In the genomic region with DNA sequence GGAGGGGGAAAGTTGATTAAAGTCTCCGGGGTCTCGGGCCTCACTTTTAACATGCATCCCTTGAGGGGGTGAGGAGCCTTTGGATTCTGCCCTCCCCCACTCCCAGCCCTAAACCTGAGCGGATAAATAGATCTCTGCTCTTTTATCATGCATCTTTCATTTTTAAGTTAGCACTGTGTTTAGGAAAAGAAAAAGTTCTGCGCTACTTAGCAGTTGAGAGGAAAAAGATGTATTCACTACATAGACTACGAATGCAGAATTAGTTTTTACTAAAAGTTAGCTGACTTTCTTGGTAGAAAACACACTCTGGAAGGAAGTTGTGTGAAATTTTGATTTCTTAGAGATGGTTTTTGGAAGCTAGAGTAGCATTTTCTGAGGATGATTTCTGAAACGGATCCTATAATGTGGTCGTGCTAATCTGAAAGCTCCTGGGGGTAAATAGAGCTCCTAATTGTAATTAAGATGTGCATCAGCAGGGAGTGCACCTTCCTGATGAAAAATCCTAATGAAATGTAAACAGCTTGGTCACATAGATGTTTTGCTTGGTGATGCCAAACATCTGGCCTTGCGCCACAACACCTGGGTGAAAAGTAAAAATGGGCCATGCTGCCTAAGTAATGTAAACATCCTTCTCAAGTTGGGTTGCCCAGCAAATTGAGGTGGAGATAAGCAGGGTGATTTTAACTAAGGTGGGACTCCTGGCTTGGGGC, we compare ENCODE assay signal across 8 cellular contexts. TPM values are rescaled to one million over a fixed set of nuclear protein-coding genes. Genes with fewer than 3 reads are reported as not detected.
DNase-seq lines count a peak whose midpoint lies in the region; TF ChIP-seq lines count a peak whose summit lies in the region.

No MANE protein-coding gene starts in this region.

- TF ChIP-seq EP300 in stomach (IDR thresholded peaks at IDR 0.05): no peak

- DNase-seq in T-helper 1 cell: no peak
- no peak for DNase-seq in activated naive CD8-positive, alpha-beta T cell treated with anti-CD3 and anti-CD28 coated beads for 36 hours
- DNase-seq in immature natural killer cell: no peak
- DNase-seq in stomach: peak; percentile 49
- DNase-seq in HAP-1 (ENCODE audit: low spot score in 2 of 2): no peak
- DNase-seq in SHP77 (lab: John Stamatoyannopoulos, UW): no peak
- DNase-seq in NCI-H2227 (lab: John Stamatoyannopoulos, UW; ENCODE audit: unreplicated experiment): no peak

- intact Hi-C loops in stomach (cut with DNase I; ENCODE audit: low total_unique reads): no loop called here

- in situ Hi-C loops in HAP-1 (cut with MboI; ENCODE audit: low sequenced_read_pairs): no loop called here

- TF ChIP-seq POLR2A in stomach (IDR thresholded peaks at IDR 0.05): no peak

- H3K4me3 ChIP-seq in stomach (peak overlapping the region; percentile 74 to 88 (median 80)), HAP-1 (no peak overlapping the region; the same call in 1 of the 2 replicates)

- no peak for TF ChIP-seq CTCF in stomach (IDR thresholded peaks at IDR 0.05)

- peaks cover 14% of the 10 kb centered on the region for H3K4me1 Mint-ChIP-seq in T-helper 1 cell treated with Interleukin-12 subunit alpha and Interleukin-12 subunit beta and Interleukin-4 antibody, amounts not matched to agents 30 μg/mL and 1 μg/mL, for 36 hours (ENCODE audit: low read depth)
- peaks cover 15% of the 10 kb centered on the region for H3K4me1 Mint-ChIP-seq in activated naive CD8-positive, alpha-beta T cell treated with anti-CD3 and anti-CD28 coated beads for 36 hours
- H3K4me1 Mint-ChIP-seq in immature natural killer cell: peaks cover 15 to 22% of the 10 kb centered on the region in 2 donors

- peaks cover 77% of the 10 kb centered on the region for H3K27me3 Mint-ChIP-seq in T-helper 1 cell treated with Interleukin-12 subunit alpha and Interleukin-12 subunit beta and Interleukin-4 antibody, amounts not matched to agents 30 μg/mL and 1 μg/mL, for 36 hours (ENCODE audit: low read depth)
- peaks cover 80% of the 10 kb centered on the region for H3K27me3 Mint-ChIP-seq in activated naive CD8-positive, alpha-beta T cell treated with anti-CD3 and anti-CD28 coated beads for 36 hours
- peaks cover 13 to 31% (median 23%) of the 10 kb centered on the region in 3 donors for H3K27me3 Mint-ChIP-seq in immature natural killer cell (ENCODE audit: low read depth in 3 of 3)

- 17 to 29% (median 19%) methylated on average over 8 of the region's 8 CpGs for WGBS in stomach, 5 donors

- H3K27ac ChIP-seq in stomach: peak overlapping the region; percentile 89 to 95 (median 92)

- H3K27ac Mint-ChIP-seq in T-helper 1 cell treated with Interleukin-12 subunit alpha and Interleukin-12 subunit beta and Interleukin-4 antibody, amounts not matched to agents 30 μg/mL and 1 μg/mL, for 36 hours: no peak overlapping the region
- no peak overlapping the region for H3K27ac Mint-ChIP-seq in activated naive CD8-positive, alpha-beta T cell treated with anti-CD3 and anti-CD28 coated beads for 36 hours
- no peak overlapping the region for H3K27ac Mint-ChIP-seq in immature natural killer cell

- H3K27me3 ChIP-seq in stomach (peaks cover 0 to 21% (median 5%) of the 10 kb centered on the region in 3 donors), HAP-1 (ENCODE audit: low read depth) (peaks cover 45% of the 10 kb centered on the region)

- H3K4me3 Mint-ChIP-seq in T-helper 1 cell treated with Interleukin-12 subunit alpha and Interleukin-12 subunit beta and Interleukin-4 antibody, amounts not matched to agents 30 μg/mL and 1 μg/mL, for 36 hours: peak overlapping the region; percentile 72
- peak overlapping the region; percentile 59 for H3K4me3 Mint-ChIP-seq in activated naive CD8-positive, alpha-beta T cell treated with anti-CD3 and anti-CD28 coated beads for 36 hours
- H3K4me3 Mint-ChIP-seq in immature natural killer cell: peak overlapping the region; percentile 43 to 69 (median 62)

- H3K9me3 Mint-ChIP-seq in T-helper 1 cell treated with Interleukin-12 subunit alpha and Interleukin-12 subunit beta and Interleukin-4 antibody, amounts not matched to agents 30 μg/mL and 1 μg/mL, for 36 hours: no peaks in the 10 kb centered on the region
- H3K9me3 Mint-ChIP-seq in activated naive CD8-positive, alpha-beta T cell treated with anti-CD3 and anti-CD28 coated beads for 36 hours: no peaks in the 10 kb centered on the region
- H3K9me3 Mint-ChIP-seq in immature natural killer cell: peaks cover 0 to 1% (median 0%) of the 10 kb centered on the region in 6 donors

- no peaks in the 10 kb centered on the region for H3K36me3 Mint-ChIP-seq in T-helper 1 cell treated with Interleukin-12 subunit alpha and Interleukin-12 subunit beta and Interleukin-4 antibody, amounts not matched to agents 30 μg/mL and 1 μg/mL, for 36 hours (ENCODE audit: low read depth)
- no peaks in the 10 kb centered on the region for H3K36me3 Mint-ChIP-seq in activated naive CD8-positive, alpha-beta T cell treated with anti-CD3 and anti-CD28 coated beads for 36 hours
- peaks cover 0 to 6% (median 4%) of the 10 kb centered on the region in 3 donors for H3K36me3 Mint-ChIP-seq in immature natural killer cell

- H3K36me3 ChIP-seq in stomach (no peaks in the 10 kb centered on the region), HAP-1 (replicated peaks) (no peaks in the 10 kb centered on the region)

- H3K4me1 ChIP-seq in stomach (peaks cover 32 to 77% (median 53%) of the 10 kb centered on the region in 4 donors), HAP-1 (no peaks in the 10 kb centered on the region)

- H3K9me3 ChIP-seq in stomach: no peaks in the 10 kb centered on the region
- no peaks in the 10 kb centered on the region for H3K9me3 ChIP-seq in HAP-1

RNA-seq across cellular contexts. Expression of a gene that starts 1.8 kb away (rescaled TPM):
- not detected for total RNA-seq in activated naive CD8-positive, alpha-beta T cell treated with anti-CD3 and anti-CD28 coated beads for 36 hours
- polyA plus RNA-seq in immature natural killer cell (1 to 10 TPM; 1.1 to 3.3 (median 1.2) TPM), stomach (1 to 10 TPM; 1.4 to 2.3 (median 2.2) TPM)
- 10 to 100 TPM; 14.5 to 37.3 (median 33.5) TPM for total RNA-seq in stomach

Comparison
In these comparisons a context has a peak if more than half of its experiments do, and no peak if none do; other contexts are left out.
1. RNA of a gene that starts 1.8 kb away (total RNA-seq): 14.5 to 37.3 TPM in stomach; not detected in activated naive CD8-positive, alpha-beta T cell treated with anti-CD3 and anti-CD28 coated beads for 36 hours; every median in the first group is over 10 times any median in the second.
2. Peak in every context shown above with its lines, with median percentiles within 50 percentile points of each other: H3K4me3 Mint-ChIP-seq.